17 cellular contexts compared by ENCODE assay signal in genomic region chr1:149877211-149877946, GRCh38. TPM values are rescaled to one million over a fixed set of nuclear protein-coding genes. Genes with fewer than 3 reads are reported as not detected.
DNase-seq lines count a peak whose midpoint lies in the region; ATAC-seq and TF ChIP-seq lines count a peak whose summit lies in the region.
"Had no signal": no experiment of that assay in that cellular context is flagged by ENCODE, and none has a peak within 500 bp of the region (broad histone marks: within the 10 kb centered on the region; RNA-seq: fewer than 3 reads in every experiment).

No MANE protein-coding gene starts in this region.

- ATAC-seq in activated T-cell treated with anti-CD3 and anti-CD28 coated beads, Interleukin-2, amount 50 U/mL, for 4 hours: no peak
- no peak for ATAC-seq in CD8-positive, alpha-beta T cell
- ATAC-seq in naive thymus-derived CD8-positive, alpha-beta T cell: no peak
- no peak for ATAC-seq in HG03354 (IDR thresholded peaks at IDR 0.05; ENCODE audit: poor library complexity, severe bottlenecking, unreplicated experiment)

- H3K4me1 Mint-ChIP-seq in activated T-cell treated with anti-CD3 and anti-CD28 coated beads, Interleukin-2, amount 50 U/mL, for 24 hours (ENCODE audit: low read depth): peaks cover 32% of the 10 kb centered on the region
- H3K4me1 Mint-ChIP-seq in activated T-cell treated with anti-CD3 and anti-CD28 coated beads, Interleukin-2, amount 50 U/mL, for 4 hours (ENCODE audit: low read depth): peaks cover 25% of the 10 kb centered on the region
- H3K4me1 Mint-ChIP-seq in CD8-positive, alpha-beta T cell (ENCODE audit: low read depth): peaks cover 43% of the 10 kb centered on the region
- peaks cover 18 to 45% (median 38%) of the 10 kb centered on the region in 4 donors for H3K4me1 Mint-ChIP-seq in naive thymus-derived CD8-positive, alpha-beta T cell

- H3K4me3 ChIP-seq in CD8-positive, alpha-beta T cell (ENCODE audit: low read depth, low read length): no peak overlapping the region
- H3K4me3 ChIP-seq in WERI-Rb-1 (ENCODE audit: low read depth, low read length): no peak overlapping the region
- H3K4me3 ChIP-seq: MG63 had no signal

- H3K9me3 Mint-ChIP-seq in activated T-cell treated with anti-CD3 and anti-CD28 coated beads, Interleukin-2, amount 50 U/mL, for 24 hours: no peaks in the 10 kb centered on the region
- H3K9me3 Mint-ChIP-seq in activated T-cell treated with anti-CD3 and anti-CD28 coated beads, Interleukin-2, amount 50 U/mL, for 4 hours: no peaks in the 10 kb centered on the region
- no peaks in the 10 kb centered on the region for H3K9me3 Mint-ChIP-seq in CD8-positive, alpha-beta T cell
- H3K9me3 Mint-ChIP-seq in naive thymus-derived CD8-positive, alpha-beta T cell: no peaks in the 10 kb centered on the region
- H3K9me3 Mint-ChIP-seq: HFFc6 had no signal

- H3K36me3 Mint-ChIP-seq in activated T-cell treated with anti-CD3 and anti-CD28 coated beads, Interleukin-2, amount 50 U/mL, for 24 hours (ENCODE audit: low read depth): no peaks in the 10 kb centered on the region
- no peaks in the 10 kb centered on the region for H3K36me3 Mint-ChIP-seq in activated T-cell treated with anti-CD3 and anti-CD28 coated beads, Interleukin-2, amount 50 U/mL, for 4 hours (ENCODE audit: insufficient read depth)
- no peaks in the 10 kb centered on the region for H3K36me3 Mint-ChIP-seq in CD8-positive, alpha-beta T cell
- peaks cover 0 to 3% (median 0%) of the 10 kb centered on the region in 3 donors for H3K36me3 Mint-ChIP-seq in naive thymus-derived CD8-positive, alpha-beta T cell

- H3K27me3 Mint-ChIP-seq in activated T-cell treated with anti-CD3 and anti-CD28 coated beads, Interleukin-2, amount 50 U/mL, for 24 hours: no peaks in the 10 kb centered on the region
- no peaks in the 10 kb centered on the region for H3K27me3 Mint-ChIP-seq in activated T-cell treated with anti-CD3 and anti-CD28 coated beads, Interleukin-2, amount 50 U/mL, for 4 hours (ENCODE audit: low read depth)
- no peaks in the 10 kb centered on the region for H3K27me3 Mint-ChIP-seq in CD8-positive, alpha-beta T cell (ENCODE audit: low read depth)
- H3K27me3 Mint-ChIP-seq in naive thymus-derived CD8-positive, alpha-beta T cell: no peaks in the 10 kb centered on the region
- H3K27me3 Mint-ChIP-seq: B cell had no signal

- H3K4me3 Mint-ChIP-seq in activated T-cell treated with anti-CD3 and anti-CD28 coated beads, Interleukin-2, amount 50 U/mL, for 24 hours: no peak overlapping the region
- no peak overlapping the region for H3K4me3 Mint-ChIP-seq in activated T-cell treated with anti-CD3 and anti-CD28 coated beads, Interleukin-2, amount 50 U/mL, for 4 hours
- no peak overlapping the region for H3K4me3 Mint-ChIP-seq in CD8-positive, alpha-beta T cell
- peak overlapping the region in 1 of 10 donors; percentile 44 for H3K4me3 Mint-ChIP-seq in naive thymus-derived CD8-positive, alpha-beta T cell
- H3K4me3 Mint-ChIP-seq: B cell, HFFc6 had no signal

- no peaks in the 10 kb centered on the region for H3K36me3 ChIP-seq in CD8-positive, alpha-beta T cell (ENCODE audit: insufficient read depth, low read length)
- H3K36me3 ChIP-seq in WERI-Rb-1: no peaks in the 10 kb centered on the region
- H3K36me3 ChIP-seq: MG63 had no signal

- CTCF ChIA-PET in CD8-positive, alpha-beta T cell (lab: Charles Lee): interaction anchor here (0.7 kb wide), 1 partner anchor 196 kb away, joined by 3 read pairs; no protein-coding TSS in a partner anchor

- POLR2A ChIA-PET in CD8-positive, alpha-beta T cell (lab: Charles Lee): interaction anchor here (2.2 kb wide), 1 partner anchor 9 kb away, joined by 19 read pairs; a partner anchor contains a TSS
- POLR2A ChIA-PET in naive thymus-derived CD8-positive, alpha-beta T cell (lab: Charles Lee): interaction anchor here (2.7 kb wide), 1 partner anchor 10 kb away, joined by 31 read pairs; a partner anchor contains a TSS

- H3K9me3 ChIP-seq in CD8-positive, alpha-beta T cell (ENCODE audit: low read length): no peaks in the 10 kb centered on the region
- H3K9me3 ChIP-seq in WERI-Rb-1 (ENCODE audit: severe bottlenecking): no peaks in the 10 kb centered on the region
- H3K9me3 ChIP-seq: MG63 had no signal

- intact Hi-C loops in CD8-positive, alpha-beta T cell (cut with DNase I, micrococcal nuclease): no loop called here

- DNase-seq in activated T-cell treated with anti-CD3 and anti-CD28 coated beads, Interleukin-2, amount 50 U/mL, for 24 hours: no peak
- DNase-seq in activated T-cell treated with anti-CD3 and anti-CD28 coated beads, Interleukin-2, amount 50 U/mL, for 4 hours: no peak
- DNase-seq in CD8-positive, alpha-beta T cell: no peak
- DNase-seq in WERI-Rb-1 (peak; percentile 13), retina (no peak)
- no peak for DNase-seq in naive thymus-derived CD8-positive, alpha-beta T cell
- DNase-seq: ACHN, GOT3, HFFc6, KG1, MG63, NCI-H1092 treated with DMSO at 0.1 percent for 48 hours, NCI-H187, NCI-H69 had no signal

- no peaks in the 10 kb centered on the region for H3K27me3 ChIP-seq in CD8-positive, alpha-beta T cell (ENCODE audit: insufficient read depth, low read length)
- H3K27me3 ChIP-seq in WERI-Rb-1 (ENCODE audit: insufficient read depth, low read depth, severe bottlenecking): no peaks in the 10 kb centered on the region
- H3K27me3 ChIP-seq: MG63 had no signal

- H3K27ac ChIP-seq in CD8-positive, alpha-beta T cell (ENCODE audit: low read depth, low read length): no peak overlapping the region
- no peak overlapping the region for H3K27ac ChIP-seq in WERI-Rb-1
- H3K27ac ChIP-seq: RWPE1 had no signal

- H3K4me1 ChIP-seq in CD8-positive, alpha-beta T cell (ENCODE audit: insufficient read depth, low read length): peaks cover 32% of the 10 kb centered on the region

- peak overlapping the region; percentile 2 for H3K27ac Mint-ChIP-seq in activated T-cell treated with anti-CD3 and anti-CD28 coated beads, Interleukin-2, amount 50 U/mL, for 24 hours
- H3K27ac Mint-ChIP-seq in CD8-positive, alpha-beta T cell: peak overlapping the region; percentile 19
- H3K27ac Mint-ChIP-seq in naive thymus-derived CD8-positive, alpha-beta T cell: peak overlapping the region in 9 of 10 donors; percentile 24 to 91 (median 75)
- H3K27ac Mint-ChIP-seq: B cell, HFFc6 had no signal

- TF ChIP-seq CTCF in CD8-positive, alpha-beta T cell (IDR thresholded peaks at IDR 0.05): no peak
- no peak for TF ChIP-seq CTCF in WERI-Rb-1 (IDR thresholded peaks at IDR 0.05; ENCODE audit: low read depth, low read length)

RNA-seq across cellular contexts. Expression of gene BOLA1, which starts 22.0 kb away (rescaled TPM):
- 10 to 100 TPM; 15.7 to 18.9 (median 17.9) TPM for total RNA-seq in activated T-cell treated with anti-CD3 and anti-CD28 coated beads, Interleukin-2, amount 50 U/mL, for 4 hours
- total RNA-seq in CD8-positive, alpha-beta T cell: 1 to 10 TPM; 3.3 to 4.0 TPM
- 10 to 100 TPM; 21.1 to 21.6 TPM for total RNA-seq in naive thymus-derived CD8-positive, alpha-beta T cell
- 10 to 100 TPM; 19.7 to 34.1 (median 24.3) TPM for polyA plus RNA-seq in naive thymus-derived CD8-positive, alpha-beta T cell

RNA-seq across cellular contexts. Expression of gene SV2A, which starts 40.3 kb away (rescaled TPM):
- total RNA-seq in activated T-cell treated with anti-CD3 and anti-CD28 coated beads, Interleukin-2, amount 50 U/mL, for 4 hours: 1 to 10 TPM; 4.8 to 5.4 (median 5.0) TPM
- 1 to 10 TPM; 2.9 to 3.3 TPM for total RNA-seq in CD8-positive, alpha-beta T cell
- 1 to 10 TPM; 3.0 TPM for total RNA-seq in naive thymus-derived CD8-positive, alpha-beta T cell
- 1 to 10 TPM; 1.6 to 2.6 (median 2.3) TPM for polyA plus RNA-seq in naive thymus-derived CD8-positive, alpha-beta T cell

RNA-seq across cellular contexts. Expression of gene SF3B4, which starts 50.2 kb away (rescaled TPM):
- total RNA-seq in activated T-cell treated with anti-CD3 and anti-CD28 coated beads, Interleukin-2, amount 50 U/mL, for 4 hours: 100 to 1,000 TPM; 129 to 135 (median 130) TPM
- 10 to 100 TPM; 52.0 to 59.1 TPM for total RNA-seq in CD8-positive, alpha-beta T cell
- 10 to 100 TPM; 46.5 to 50.5 TPM for total RNA-seq in naive thymus-derived CD8-positive, alpha-beta T cell
- 10 to 100 TPM; 55.7 to 90.4 (median 71.9) TPM for polyA plus RNA-seq in naive thymus-derived CD8-positive, alpha-beta T cell

RNA-seq across cellular contexts. Expression of gene MTMR11, which starts 59.3 kb away (rescaled TPM):
- total RNA-seq in activated T-cell treated with anti-CD3 and anti-CD28 coated beads, Interleukin-2, amount 50 U/mL, for 4 hours: 1 to 10 TPM; 1.3 to 2.5 (median 2.0) TPM
- under 1 TPM in 1 of 2 experiments, not detected in 1; 0.14 TPM for total RNA-seq in CD8-positive, alpha-beta T cell
- total RNA-seq in naive thymus-derived CD8-positive, alpha-beta T cell: 1 to 10 TPM; 1.5 TPM
- polyA plus RNA-seq in naive thymus-derived CD8-positive, alpha-beta T cell: under 1 TPM in 1 of 3 donors, not detected in 2; 0.09 TPM
- total RNA-seq: B cell had no signal

Comparison
In these comparisons a context has a peak if more than half of its experiments do, and no peak if none do; other contexts are left out.
1. H3K27ac Mint-ChIP-seq: peak in every context shown above with its lines; median percentile 75 in naive thymus-derived CD8-positive, alpha-beta T cell; 19 in CD8-positive, alpha-beta T cell; 2 in activated T-cell treated with anti-CD3 and anti-CD28 coated beads, Interleukin-2, amount 50 U/mL, for 24 hours.